17 cellular contexts compared by ENCODE assay signal in the genomic region with DNA sequence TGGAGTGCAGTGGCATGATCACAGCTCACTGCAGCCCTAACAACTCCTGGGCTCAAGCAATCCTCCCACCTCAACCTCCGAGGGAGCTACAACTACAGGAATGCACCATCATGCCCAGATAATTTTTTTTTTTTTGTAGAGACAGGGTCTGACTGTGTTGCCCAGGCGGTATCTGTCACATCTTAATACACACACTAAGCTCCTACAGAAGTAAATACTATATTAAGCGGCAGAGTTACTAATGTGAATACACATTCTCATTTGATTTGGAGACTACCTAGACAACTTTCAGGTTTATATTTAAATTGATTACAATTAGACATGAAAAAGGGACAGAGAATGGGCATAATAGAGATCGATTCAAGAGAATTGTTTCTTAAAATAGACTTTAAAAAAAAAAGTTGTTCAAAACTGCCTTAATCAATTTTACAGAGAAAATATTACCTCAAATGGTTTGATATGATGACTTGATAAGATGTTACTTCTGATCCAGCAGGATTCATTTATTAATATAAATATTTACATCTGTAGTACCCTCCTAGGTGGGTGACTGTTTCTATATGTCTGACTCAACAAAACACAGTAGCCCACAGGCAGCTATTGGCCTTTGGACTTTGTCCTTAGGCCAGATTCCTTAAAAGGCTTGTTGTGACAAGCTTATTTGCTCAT. TPM values are rescaled to one million over a fixed set of nuclear protein-coding genes. Genes with fewer than 3 reads are reported as not detected.
DNase-seq lines count a peak whose midpoint lies in the region; ATAC-seq, FAIRE-seq and TF ChIP-seq lines count a peak whose summit lies in the region.
"Had no signal": no experiment of that assay in that cellular context is flagged by ENCODE, and none has a peak within 500 bp of the region (broad histone marks: within the 10 kb centered on the region; RNA-seq: fewer than 3 reads in every experiment).

No MANE protein-coding gene starts in this region.

- H3K9me3 ChIP-seq in pancreas (no peaks in the 10 kb centered on the region), upper lobe of left lung (no peaks in the 10 kb centered on the region)
- H3K9me3 ChIP-seq: lower lobe of right lung had no signal

- TF ChIP-seq POLR2A in upper lobe of left lung (IDR thresholded peaks at IDR 0.05), result no peak

- DNase-seq in COLO668 (lab: John Stamatoyannopoulos, UW; ENCODE audit: unreplicated experiment), result peak; percentile 1
- peak; percentile 30 for DNase-seq in M059J (ENCODE audit: low read depth)
- peak; percentile 79 for DNase-seq in epithelial cell of esophagus (ENCODE audit: low read depth)
- DNase-seq in pancreas, result peak in 1 of 6 donors; percentile 57
- DNase-seq in nucleus accumbens (lab: John Stamatoyannopoulos, UW), result no peak
- DNase-seq in upper lobe of left lung, result no peak
- no peak for DNase-seq in NCI-H345 treated with DMSO at 0.1 percent for 48 hours (lab: John Stamatoyannopoulos, UW; ENCODE audit: unreplicated experiment)
- DNase-seq: activated CD4-positive, alpha-beta memory T cell treated with anti-CD3 and anti-CD28 coated beads for 36 hours; activated naive CD4-positive, alpha-beta T cell treated with anti-CD3 and anti-CD28 coated beads, Interleukin-2, amount 10 ng/mL, durations not matched to agents 7 days and 5 days; activated T-cell treated with anti-CD3 and anti-CD28 coated beads, Interleukin-2, amount 50 U/mL, for 24 hours; effector memory CD8-positive, alpha-beta T cell; head of caudate nucleus; lower lobe of right lung; NCI-H524 treated with DMSO at 0.1 percent for 48 hours; SHP77 treated with DMSO at 0.1 percent for 48 hours; stimulated activated CD4-positive, alpha-beta T cell treated with anti-CD3 and anti-CD28 coated beads, Interleukin-1b, Interleukin-23, amount 100 ng/mL, for 48 hours had no signal

- no peak overlapping the region for H3K4me3 ChIP-seq in epithelial cell of esophagus (ENCODE audit: low read length)
- H3K4me3 ChIP-seq in pancreas, result no peak overlapping the region
- no peak overlapping the region for H3K4me3 ChIP-seq in upper lobe of left lung
- H3K4me3 ChIP-seq: lower lobe of right lung had no signal

- H3K27me3 ChIP-seq in pancreas, result no peaks in the 10 kb centered on the region
- no peaks in the 10 kb centered on the region for H3K27me3 ChIP-seq in upper lobe of left lung

- no peak for FAIRE-seq in pancreas (lab: Jason Lieb, UNC)

- ATAC-seq in pancreas, result peak; percentile 65 to 85 (median 79)
- no peak for ATAC-seq in GM21526 (IDR thresholded peaks at IDR 0.05; ENCODE audit: low FRiP score, unreplicated experiment)
- no peak for ATAC-seq in upper lobe of left lung (ENCODE audit: low FRiP score in 2 of 2)
- ATAC-seq: effector memory CD8-positive, alpha-beta T cell; lower lobe of right lung had no signal

- intact Hi-C loops in pancreas (cut with DNase I), result no loop called here

- peak overlapping the region in 3 of 4 donors; percentile 6 to 100 (median 74) for H3K27ac ChIP-seq in pancreas
- H3K27ac ChIP-seq in upper lobe of left lung, result no peak overlapping the region
- H3K27ac ChIP-seq: lower lobe of right lung had no signal

- H3K36me3 ChIP-seq in pancreas, result no peaks in the 10 kb centered on the region
- H3K36me3 ChIP-seq in upper lobe of left lung, result no peaks in the 10 kb centered on the region
- H3K36me3 ChIP-seq: lower lobe of right lung had no signal

- no peak for TF ChIP-seq EP300 in upper lobe of left lung (IDR thresholded peaks at IDR 0.05)

- TF ChIP-seq CTCF in epithelial cell of esophagus (IDR thresholded peaks at IDR 0.05; ENCODE audit: insufficient read depth, low read depth, low read length, missing control alignments) (no peak), pancreas (IDR thresholded peaks at IDR 0.05) (no peak), upper lobe of left lung (IDR thresholded peaks at IDR 0.05) (no peak)

- H3K4me1 ChIP-seq in pancreas (peaks cover 38 to 54% (median 47%) of the 10 kb centered on the region in 3 donors), upper lobe of left lung (peaks cover 0 to 4% (median 0%) of the 10 kb centered on the region in 4 donors)
- H3K4me1 ChIP-seq: lower lobe of right lung had no signal

- WGBS in pancreas, 2 donors, result 36 to 43% methylated on average over 4 of the region's 4 CpGs
- whole genome bisulfite sequencing in upper lobe of left lung, 2 donors, result 83 to 90% methylated on average over 4 of the region's 4 CpGs

RNA-seq across cellular contexts. Expression of a gene that starts 7.1 kb away (rescaled TPM):
- 32.3 and 53.3 TPM in 2 replicates for total RNA-seq in M059J (2014; rRNA removed; shearing (Covaris generic))
- total RNA-seq in pancreas (10 to 100 TPM; 24.8 to 77.8 (median 40.7) TPM), upper lobe of left lung (100 to 1,000 TPM in 1 of 6 donors, 10 to 100 TPM in 4, 1 to 10 TPM in 1; 5.2 to 134 (median 57.9) TPM)
- polyA plus RNA-seq in pancreas, result 10 to 100 TPM in 1 of 2 donors, 1 to 10 TPM in 1; 5.4 to 13.7 TPM

Comparison
In these comparisons a context has a peak if more than half of its experiments do, and no peak if none do; other contexts are left out.
1. DNase-seq: peak in COLO668 (single experiment), M059J (single experiment) and epithelial cell of esophagus (single experiment); none in nucleus accumbens (0 of 56), upper lobe of left lung (0 of 2) and NCI-H345 treated with DMSO at 0.1 percent for 48 hours (single experiment).
2. ATAC-seq: peak in pancreas (4 of 4); none in GM21526 (single experiment) and upper lobe of left lung (0 of 2).
3. H3K27ac ChIP-seq: peak in pancreas (3 of 4); none in upper lobe of left lung (0 of 4).